ENCODE assay signal across 8 cellular contexts in genomic region chr17:5283531-5284315, GRCh38.
A peak's percentile ranks its signal among the peaks of the same experiment; 100 is the strongest.
DNase-seq lines count a peak whose midpoint lies in the region; ATAC-seq and TF ChIP-seq lines count a peak whose summit lies in the region.

No MANE protein-coding gene starts in this region.

- peaks cover 27% of the 10 kb centered on the region for H3K36me3 Mint-ChIP-seq in effector memory CD8-positive, alpha-beta T cell (ENCODE audit: insufficient read depth)

- peaks cover 66% of the 10 kb centered on the region for H3K79me2 ChIP-seq in OCI-LY3 (ENCODE audit: low read length)

- H2AFZ ChIP-seq in OCI-LY3 (ENCODE audit: low read depth, low read length) = no peak overlapping the region

- no peaks in the 10 kb centered on the region for H3K9me3 ChIP-seq in OCI-LY3 (ENCODE audit: insufficient read depth, low read length)

- H3K9me3 Mint-ChIP-seq in effector memory CD8-positive, alpha-beta T cell = no peaks in the 10 kb centered on the region

- H3K4me3 ChIP-seq in GM12875 (ENCODE audit: low read depth, low read length) = peak overlapping the region; percentile 57
- H3K4me3 ChIP-seq in OCI-LY3 (ENCODE audit: low read length) = peak overlapping the region; percentile 98

- TF ChIP-seq CTCF in GM12875 (IDR thresholded peaks at IDR 0.05; ENCODE audit: borderline replicate concordance, insufficient read depth, low read depth, low read length) (no peak), OCI-LY3 (IDR thresholded peaks at IDR 0.05; ENCODE audit: low read depth, low read length) (no peak)

- H3K27me3 ChIP-seq in OCI-LY3 (ENCODE audit: low read depth, low read length) = no peaks in the 10 kb centered on the region

- peaks cover 3% of the 10 kb centered on the region for H3K36me3 ChIP-seq in OCI-LY3 (replicated peaks; ENCODE audit: low read depth, low read length)

- peaks cover 29% of the 10 kb centered on the region for H4K20me1 ChIP-seq in OCI-LY3 (ENCODE audit: insufficient read depth, low read length)

- no peak for DNase-seq in effector memory CD8-positive, alpha-beta T cell
- DNase-seq in pons (ENCODE audit: low spot score) = peak; percentile 19
- no peak for DNase-seq in NCI-H510A treated with DMSO at 0.1 percent for 48 hours (lab: John Stamatoyannopoulos, UW)
- DNase-seq in SKM-1 treated with dmso at 0.1 percent for 144 hours (lab: John Stamatoyannopoulos, UW; ENCODE audit: unreplicated experiment) = no peak

- peaks cover 26% of the 10 kb centered on the region for H3K4me1 ChIP-seq in OCI-LY3 (ENCODE audit: low read length)

- H3K27ac Mint-ChIP-seq in effector memory CD8-positive, alpha-beta T cell = peak overlapping the region; percentile 83 to 88

- peak overlapping the region; percentile 76 for H3K9ac ChIP-seq in OCI-LY3 (ENCODE audit: low read length)

- no peak for ATAC-seq in effector memory CD8-positive, alpha-beta T cell (replicated peaks)
- ATAC-seq in HG02763 (IDR thresholded peaks at IDR 0.05; ENCODE audit: unreplicated experiment) (no peak), GM19397 (IDR thresholded peaks at IDR 0.05; ENCODE audit: unreplicated experiment) (no peak)

- peak overlapping the region; percentile 71 for H3K4me2 ChIP-seq in OCI-LY3 (ENCODE audit: low read length)

- peaks cover 23 to 46% of the 10 kb centered on the region in 2 donors for H3K4me1 Mint-ChIP-seq in effector memory CD8-positive, alpha-beta T cell (ENCODE audit: low read depth in 2 of 2)

- H3K27me3 Mint-ChIP-seq in effector memory CD8-positive, alpha-beta T cell = no peaks in the 10 kb centered on the region

- H3K27ac ChIP-seq in OCI-LY3 (ENCODE audit: low read length) = peak overlapping the region; percentile 21; the same call in 1 of the 2 replicates

- peak overlapping the region; percentile 82 to 89 for H3K4me3 Mint-ChIP-seq in effector memory CD8-positive, alpha-beta T cell
